Comparison of ENCODE assay signal across 11 cellular contexts in genomic region chr18:50866765-50867164, GRCh38. TPM values are rescaled to one million over a fixed set of nuclear protein-coding genes. Genes with fewer than 3 reads are reported as not detected.
DNase-seq lines count a peak whose midpoint lies in the region; ATAC-seq and TF ChIP-seq lines count a peak whose summit lies in the region.
"Had no signal": no experiment of that assay in that cellular context is flagged by ENCODE, and none has a peak within 500 bp of the region (broad histone marks: within the 10 kb centered on the region; RNA-seq: fewer than 3 reads in every experiment).

No MANE protein-coding gene starts in this region.

- H3K4me1 ChIP-seq in RWPE2 (ENCODE audit: insufficient read depth, poor library complexity, severe bottlenecking), result peaks cover 36% of the 10 kb centered on the region

- no peak for DNase-seq in Right ventricle myocardium superior
- no peak for DNase-seq in cardiac septum (ENCODE audit: low spot score)
- DNase-seq in RWPE2 (ENCODE audit: low spot score), result no peak
- DNase-seq in globus pallidus (ENCODE audit: low spot score), result peak; percentile 25
- DNase-seq in activated naive CD4-positive, alpha-beta T cell (lab: John Stamatoyannopoulos, UW), result no peak
- no peak for DNase-seq in stimulated activated CD4-positive, alpha-beta T cell treated with anti-CD3 and anti-CD28 coated beads, Interleukin-15, amount 100 ng/mL, for 24 hours
- DNase-seq: activated naive CD8-positive, alpha-beta T cell treated with anti-CD3 and anti-CD28 coated beads for 36 hours; T-helper 1 cell had no signal

- H3K4me3 ChIP-seq in RWPE2 (ENCODE audit: severe bottlenecking), result no peak overlapping the region

- H3K27me3 ChIP-seq in RWPE2 (ENCODE audit: insufficient read depth, poor library complexity, severe bottlenecking), result no peaks in the 10 kb centered on the region

- H3K27ac ChIP-seq in RWPE2 (ENCODE audit: poor library complexity, severe bottlenecking), result no peak overlapping the region

- TF ChIP-seq CTCF in RWPE2 (IDR thresholded peaks at IDR 0.05; ENCODE audit: poor library complexity, severe bottlenecking), result peak; percentile 56

- intact Hi-C loops in Right ventricle myocardium superior (cut with DNase I) (no loop called here), cardiac septum (cut with DNase I) (loop anchor here (5.0 kb wide), 2 partner anchors 44 to 359 kb away; partner anchors contain the start of gene MRO)

- no peaks in the 10 kb centered on the region for H3K36me3 ChIP-seq in RWPE2 (ENCODE audit: low read depth)

- ATAC-seq in Right ventricle myocardium superior (ENCODE audit: poor library complexity) (peak; percentile 86), RWPE2 (ENCODE audit: low read depth) (0 out of 3 replicates have a peak, but pooled peaks have one; percentile 20), HG02642 (IDR thresholded peaks at IDR 0.05; ENCODE audit: poor library complexity, unreplicated experiment) (no peak), GM19324 (IDR thresholded peaks at IDR 0.05; ENCODE audit: low FRiP score, unreplicated experiment) (no peak)

- no peaks in the 10 kb centered on the region for H3K9me3 ChIP-seq in RWPE2 (ENCODE audit: severe bottlenecking)

RNA-seq across cellular contexts. Expression of gene ME2, which starts 12.2 kb away (rescaled TPM):
- total RNA-seq in Right ventricle myocardium superior, result 92.6 TPM
- total RNA-seq in cardiac septum, result 63.8 TPM

RNA-seq across cellular contexts. Expression of gene MRO, which starts 46.9 kb away (rescaled TPM):
- total RNA-seq in Right ventricle myocardium superior (5.3 TPM), cardiac septum (1.4 TPM)
- total RNA-seq: activated naive CD8-positive, alpha-beta T cell treated with anti-CD3 and anti-CD28 coated beads for 36 hours; CD4-positive, CD25-positive, alpha-beta regulatory T cell had no signal

Comparison
In these comparisons a context has a peak if more than half of its experiments do, and no peak if none do; other contexts are left out.
1. ATAC-seq: peak in Right ventricle myocardium superior (single experiment) and RWPE2 (single experiment); none in HG02642 (single experiment) and GM19324 (single experiment).